In the genomic region with DNA sequence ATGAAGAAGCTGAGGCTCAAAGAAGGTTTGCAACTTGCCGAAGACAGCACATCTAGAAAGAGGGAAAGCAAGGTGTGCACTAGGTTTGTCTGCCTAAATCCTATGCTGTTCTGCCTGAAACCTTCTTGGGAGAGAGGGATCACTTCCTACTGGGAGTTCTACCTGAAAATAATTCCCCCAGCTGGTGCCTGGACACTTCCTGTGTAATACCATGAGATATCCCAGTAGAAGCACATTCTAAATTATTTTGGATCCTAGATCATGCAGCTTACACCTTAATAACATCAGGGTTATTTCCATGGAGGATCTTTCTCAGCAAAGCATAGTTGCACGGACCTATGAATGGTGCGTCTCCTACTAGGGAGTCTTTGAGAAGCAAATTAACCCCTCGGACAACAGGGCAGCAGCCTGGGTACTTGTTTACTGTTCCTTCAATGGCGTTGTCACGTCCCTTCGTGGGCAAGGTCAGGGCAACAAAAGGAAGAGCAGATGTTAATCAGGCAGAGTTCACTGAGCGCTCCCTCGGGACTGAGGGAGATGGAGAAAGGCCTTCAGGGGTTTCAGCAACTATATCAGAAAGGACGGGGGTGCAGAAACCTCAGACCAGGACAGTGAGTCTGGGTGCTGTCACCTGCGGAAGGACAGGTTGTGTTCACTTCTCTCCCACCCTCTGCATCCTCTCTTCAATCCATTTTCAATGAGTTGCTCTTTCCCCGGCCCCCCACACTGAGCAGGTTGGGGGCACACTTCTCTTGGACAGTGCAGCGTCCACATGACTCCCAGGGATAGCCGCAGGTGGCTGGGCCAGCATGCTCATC, we compare ENCODE assay signal across 33 cellular contexts.
"Had no signal": no experiment of that assay in that cellular context is flagged by ENCODE, and none has a peak within 500 bp of the region (broad histone marks: within the 10 kb centered on the region; RNA-seq: fewer than 3 reads in every experiment).

No MANE protein-coding gene starts in this region.

- H3K4me1 Mint-ChIP-seq: activated naive CD8-positive, alpha-beta T cell treated with anti-CD3 and anti-CD28 coated beads for 36 hours; stimulated activated memory B cell treated with anti-CD40 and anti-IgM and Interleukin-4, amounts not matched to agents 10 μg/mL and 1 μg/mL and 100 μg/mL, for 72 hours; stimulated activated naive CD8-positive, alpha-beta T cell treated with anti-CD3 and anti-CD28 coated beads, Interleukin-15, amount 100 ng/mL, for 72 hours had no signal

- H3K9me3 Mint-ChIP-seq: activated naive CD4-positive, alpha-beta T cell treated with anti-CD3 and anti-CD28 coated beads for 36 hours; activated naive CD8-positive, alpha-beta T cell treated with anti-CD3 and anti-CD28 coated beads for 36 hours; activated T-cell treated with anti-CD3 and anti-CD28 coated beads, Interleukin-2, amount 50 U/mL, for 72 hours; stimulated activated naive CD8-positive, alpha-beta T cell treated with anti-CD3 and anti-CD28 coated beads, Interleukin-15, amount 100 ng/mL, for 72 hours; T-helper 2 cell treated with Interferon-gamma antibody and Interleukin-4, amounts not matched to agents 5 μg/mL and 100 μg/mL, for 36 hours had no signal

- H3K4me3 ChIP-seq: adrenal gland, body of pancreas, cardiac muscle cell, colonic mucosa, esophagus squamous epithelium, ovary, prostate gland, smooth muscle cell, thyroid gland, upper lobe of left lung, vagina had no signal

- H3K36me3 Mint-ChIP-seq: activated naive CD8-positive, alpha-beta T cell treated with anti-CD3 and anti-CD28 coated beads for 36 hours; stimulated activated memory B cell treated with anti-CD40 and anti-IgM and Interleukin-4, amounts not matched to agents 10 μg/mL and 1 μg/mL and 100 μg/mL, for 72 hours had no signal

- H3K36me3 ChIP-seq: adrenal gland, cardiac muscle cell, colonic mucosa, esophagus squamous epithelium, ovary, prostate gland, thyroid gland, upper lobe of left lung, vagina had no signal

- H3K9me3 ChIP-seq: adrenal gland, body of pancreas, colonic mucosa, esophagus squamous epithelium, ovary, prostate gland, thyroid gland, upper lobe of left lung, vagina had no signal

- DNase-seq: activated CD4-positive, alpha-beta T cell treated with anti-CD3 and anti-CD28 coated beads for 4 hours; activated CD4-positive, alpha-beta T cell treated with anti-CD3 and anti-CD28 coated beads, Interleukin-2, amount 50 U/mL, for 4 hours; activated naive CD4-positive, alpha-beta T cell treated with anti-CD3 and anti-CD28 coated beads for 36 hours; activated naive CD8-positive, alpha-beta T cell treated with anti-CD3 and anti-CD28 coated beads for 36 hours; activated T-cell treated with anti-CD3 and anti-CD28 coated beads for 4 hours; activated T-cell treated with anti-CD3 and anti-CD28 coated beads, Interleukin-2, amount 50 U/mL, for 72 hours; adrenal gland; body of pancreas; cerebellar nuclear complex; colonic mucosa; effector CD8-positive, alpha-beta T cell; esophagus squamous epithelium; glutamatergic neuron; islet precursor cell; left cardiac atrium; left ventricle myocardium superior; ovary; retina; stimulated activated CD4-positive, alpha-beta T cell treated with anti-CD3 and anti-CD28 coated beads, Interleukin-1b, Interleukin-23, amount 100 ng/mL, for 48 hours; stimulated activated CD4-positive, alpha-beta T cell treated with anti-CD3 and anti-CD28 coated beads, Interleukin-4, amount 100 ng/mL, for 4 hours; stimulated activated CD8-positive, alpha-beta memory T cell treated with anti-CD3 and anti-CD28 coated beads, Interleukin-4, amount 100 ng/mL, for 48 hours; stimulated activated naive CD8-positive, alpha-beta T cell treated with anti-CD3 and anti-CD28 coated beads, Interleukin-15, amount 100 ng/mL, for 72 hours; substantia nigra; thyroid gland; upper lobe of left lung had no signal

- H3K27me3 ChIP-seq: adrenal gland, body of pancreas, colonic mucosa, ovary, thyroid gland, upper lobe of left lung, vagina had no signal

- H3K4me2 ChIP-seq: smooth muscle cell had no signal

- H3K4me1 ChIP-seq: adrenal gland, body of pancreas, colonic mucosa, prostate gland, thyroid gland, upper lobe of left lung, vagina had no signal

- H3K27ac Mint-ChIP-seq: activated naive CD4-positive, alpha-beta T cell treated with anti-CD3 and anti-CD28 coated beads for 36 hours; activated naive CD8-positive, alpha-beta T cell treated with anti-CD3 and anti-CD28 coated beads for 36 hours; activated T-cell treated with anti-CD3 and anti-CD28 coated beads, Interleukin-2, amount 50 U/mL, for 72 hours; stimulated activated memory B cell treated with anti-CD40 and anti-IgM and Interleukin-4, amounts not matched to agents 10 μg/mL and 1 μg/mL and 100 μg/mL, for 72 hours; stimulated activated naive CD8-positive, alpha-beta T cell treated with anti-CD3 and anti-CD28 coated beads, Interleukin-15, amount 100 ng/mL, for 72 hours; T-helper 2 cell treated with Interferon-gamma antibody and Interleukin-4, amounts not matched to agents 5 μg/mL and 100 μg/mL, for 36 hours had no signal

- H3K27ac ChIP-seq: adrenal gland, body of pancreas, cardiac muscle cell, colonic mucosa, epithelial cell of prostate, esophagus squamous epithelium, ovary, prostate gland, thyroid gland, upper lobe of left lung, vagina had no signal

- H3K4me3 Mint-ChIP-seq: activated naive CD4-positive, alpha-beta T cell treated with anti-CD3 and anti-CD28 coated beads for 36 hours; activated naive CD8-positive, alpha-beta T cell treated with anti-CD3 and anti-CD28 coated beads for 36 hours; activated T-cell treated with anti-CD3 and anti-CD28 coated beads, Interleukin-2, amount 50 U/mL, for 72 hours; nephron; stimulated activated memory B cell treated with anti-CD40 and anti-IgM and Interleukin-4, amounts not matched to agents 10 μg/mL and 1 μg/mL and 100 μg/mL, for 72 hours; stimulated activated naive CD8-positive, alpha-beta T cell treated with anti-CD3 and anti-CD28 coated beads, Interleukin-15, amount 100 ng/mL, for 72 hours; T-helper 2 cell treated with Interferon-gamma antibody and Interleukin-4, amounts not matched to agents 5 μg/mL and 100 μg/mL, for 36 hours had no signal

- ATAC-seq: activated T-cell treated with anti-CD3 and anti-CD28 coated beads, Interleukin-2, amount 50 U/mL, for 72 hours; body of pancreas; left cardiac atrium; left ventricle myocardium superior; stimulated activated memory B cell treated with anti-CD40 and anti-IgM and Interleukin-4, amounts not matched to agents 10 μg/mL and 1 μg/mL and 100 μg/mL, for 72 hours; stimulated activated naive CD8-positive, alpha-beta T cell treated with anti-CD3 and anti-CD28 coated beads, Interleukin-15, amount 100 ng/mL, for 72 hours had no signal
